Comparison of ENCODE assay signal across 18 cellular contexts in genomic region chr2:130611140-130611539, GRCh38. TPM values are rescaled to one million over a fixed set of nuclear protein-coding genes. Genes with fewer than 3 reads are reported as not detected.
"Had no signal": no experiment of that assay in that cellular context is flagged by ENCODE, and none has a peak within 500 bp of the region (broad histone marks: within the 10 kb centered on the region; RNA-seq: fewer than 3 reads in every experiment).

TSS of gene POTEJ (plus strand) at chr2:130611440. CDS start at chr2:130611533, 93 bp downstream.

RNA-seq across cellular contexts. Expression of gene POTEJ, which starts in this region (rescaled TPM):
- total RNA-seq: activated naive CD4-positive, alpha-beta T cell treated with anti-CD3 and anti-CD28 coated beads for 36 hours; activated naive CD4-positive, alpha-beta T cell treated with anti-CD3 and anti-CD28 coated beads, Interleukin-2, amount 50 U/mL, for 72 hours; activated naive CD8-positive, alpha-beta T cell treated with anti-CD3 and anti-CD28 coated beads for 36 hours; activated naive CD8-positive, alpha-beta T cell treated with anti-CD3 and anti-CD28 coated beads, Interleukin-2, amount 10 ng/mL, durations not matched to agents 7 days and 5 days; activated T-cell treated with anti-CD3 and anti-CD28 coated beads, Interleukin-2, amount 50 U/mL, for 4 hours; activated T-cell treated with anti-CD3 and anti-CD28 coated beads, Interleukin-2, amount 50 U/mL, for 72 hours; activated T-helper 1 cell treated with anti-CD3 and anti-CD28 coated beads, Interleukin-12 subunit alpha, Interleukin-12 subunit beta, Interleukin-2, Interleukin-4 antibody, amounts not matched to agents 30 ng/mL and 10 ng/mL and 1 ng/mL, durations not matched to agents 14 hours and 24 hours and 36 hours; activated T-helper 17 cell treated with anti-CD3 and anti-CD28 coated beads, Interleukin-2, amount 50 U/mL, for 72 hours; activated T-helper 2 cell treated with anti-CD3 and anti-CD28 coated beads, Interferon-gamma antibody, Interleukin-2, Interleukin-4, amounts not matched to agents 10 μg/mL and 5 μg/mL and 100 μg/mL, durations not matched to agents 14 hours and 24 hours and 36 hours; adrenal gland; aorta; ascending aorta; astrocyte; breast epithelium; bronchial epithelial cell; cardiac septum; chondrocyte had no signal
- polyA plus RNA-seq: adipose tissue, adrenal gland, aorta had no signal
